Comparison of ENCODE assay signal across 1 cellular context in genomic region chr20:29430531-29430930, GRCh38.
TF ChIP-seq lines count a peak whose summit lies in the region.

No MANE protein-coding gene starts in this region.

TF ChIP-seq in SK-N-SH, 30 proteins besides CTCF, POLR2A, EP300 and RAD21 (continued from another document):
- no peak for TF ChIP-seq USF2 (IDR thresholded peaks at IDR 0.05; ENCODE audit: borderline replicate concordance, low read depth, low read length)
- no peak for TF ChIP-seq POLR2AphosphoS5 (IDR thresholded peaks at IDR 0.05; ENCODE audit: low read depth, low read length)
